In the genomic region with DNA sequence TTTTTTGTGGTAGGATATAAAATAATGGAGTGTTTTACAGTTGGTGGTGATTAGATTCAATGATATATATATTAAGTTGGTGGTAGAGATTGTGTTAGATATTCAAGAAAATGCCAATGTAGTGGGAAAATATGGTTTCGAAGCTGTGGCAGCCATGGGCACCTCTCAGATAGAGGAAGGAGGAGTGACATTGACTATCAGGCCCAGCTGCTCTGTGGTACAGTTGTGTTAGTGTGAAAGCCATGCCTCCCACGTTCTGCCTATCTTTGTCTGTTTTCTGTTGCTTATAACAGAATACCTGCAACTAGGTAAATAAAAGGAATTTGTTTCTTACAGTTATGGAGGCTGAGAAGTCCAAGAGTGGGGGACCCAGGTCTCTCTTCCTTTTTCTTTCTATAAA, we compare ENCODE assay signal across 25 cellular contexts.
DNase-seq lines count a peak whose midpoint lies in the region; ATAC-seq, FAIRE-seq and TF ChIP-seq lines count a peak whose summit lies in the region.
"Had no signal": no experiment of that assay in that cellular context is flagged by ENCODE, and none has a peak within 500 bp of the region (broad histone marks: within the 10 kb centered on the region; RNA-seq: fewer than 3 reads in every experiment).

No MANE protein-coding gene starts in this region.

- DNase-seq in GM12891 (ENCODE audit: insufficient read length, low spot score) (no peak), ascending aorta (ENCODE audit: low spot score in 2 of 2) (no peak), mesothelial cell of epicardium (ENCODE audit: low spot score in 2 of 2, unreplicated experiment in 2 of 2) (no peak), NCI-H1048 (lab: John Stamatoyannopoulos, UW) (no peak), RCC 7860 (ENCODE audit: low spot score) (no peak)
- no peak for DNase-seq in stimulated activated CD4-positive, alpha-beta T cell treated with anti-CD3 and anti-CD28 coated beads, Interleukin-4, amount 100 ng/mL, for 4 hours
- DNase-seq: activated CD4-positive, CD25-positive, alpha-beta regulatory T cell treated with anti-CD3 and anti-CD28 coated beads, Interleukin-2, amount 50 U/mL, for 72 hours; activated CD8-positive, alpha-beta memory T cell treated with anti-CD3 and anti-CD28 coated beads for 24 hours; activated naive CD4-positive, alpha-beta T cell treated with anti-CD3 and anti-CD28 coated beads for 36 hours; activated T-cell treated with anti-CD3 and anti-CD28 coated beads, Interleukin-2, amount 50 U/mL, for 1 hour; left colon; naive thymus-derived CD4-positive, alpha-beta T cell; NCI-H1105 treated with DMSO at 0.1 percent for 48 hours; NCI-H2029 treated with DMSO at 0.1 percent for 48 hours; NCI-H226; NCI-H748 treated with DMSO at 0.1 percent for 48 hours; posterior cingulate gyrus; T-cell had no signal

- no peak overlapping the region for H3K4me3 ChIP-seq in ascending aorta
- H3K4me3 ChIP-seq: cardiac muscle cell, HAP-1, SJSA1 had no signal

- no peak overlapping the region for H3K4me3 Mint-ChIP-seq in mesothelial cell of epicardium
- H3K4me3 Mint-ChIP-seq in stimulated activated naive CD8-positive, alpha-beta T cell treated with anti-CD3 and anti-CD28 coated beads, Interleukin-15, Interleukin-2, amounts not matched to agents 100 ng/mL and 50 ng/mL, for 24 hours = no peak overlapping the region
- H3K4me3 Mint-ChIP-seq: activated naive CD4-positive, alpha-beta T cell treated with anti-CD3 and anti-CD28 coated beads for 36 hours; T-cell had no signal

- H3K27me3 ChIP-seq in ascending aorta = no peaks in the 10 kb centered on the region
- H3K27me3 ChIP-seq: cardiac muscle cell, SJSA1 had no signal

- H3K36me3 Mint-ChIP-seq in mesothelial cell of epicardium = no peaks in the 10 kb centered on the region
- H3K36me3 Mint-ChIP-seq in stimulated activated naive CD8-positive, alpha-beta T cell treated with anti-CD3 and anti-CD28 coated beads, Interleukin-15, Interleukin-2, amounts not matched to agents 100 ng/mL and 50 ng/mL, for 24 hours (ENCODE audit: low read depth) = no peaks in the 10 kb centered on the region

- H3K4me1 ChIP-seq in ascending aorta = peaks cover 18 to 66% of the 10 kb centered on the region in 2 donors

- peaks cover 59% of the 10 kb centered on the region for H3K4me1 Mint-ChIP-seq in mesothelial cell of epicardium
- H3K4me1 Mint-ChIP-seq in stimulated activated naive CD8-positive, alpha-beta T cell treated with anti-CD3 and anti-CD28 coated beads, Interleukin-15, Interleukin-2, amounts not matched to agents 100 ng/mL and 50 ng/mL, for 24 hours (ENCODE audit: low read depth) = peaks cover 21% of the 10 kb centered on the region

- H3K27me3 Mint-ChIP-seq in mesothelial cell of epicardium (ENCODE audit: low read depth) = no peaks in the 10 kb centered on the region
- H3K27me3 Mint-ChIP-seq in stimulated activated naive CD8-positive, alpha-beta T cell treated with anti-CD3 and anti-CD28 coated beads, Interleukin-15, Interleukin-2, amounts not matched to agents 100 ng/mL and 50 ng/mL, for 24 hours = no peaks in the 10 kb centered on the region
- H3K27me3 Mint-ChIP-seq: T-cell had no signal

- intact Hi-C loops in ascending aorta (cut with DNase I) = loop anchor here (10.0 kb wide), 1 partner anchor 1899 kb away; a partner anchor contains a TSS

- peak; percentile 45 for FAIRE-seq in GM12891 (lab: Jason Lieb, UNC)
- no peak for FAIRE-seq in RCC 7860 (lab: Jason Lieb, UNC)
- FAIRE-seq: GM12892 had no signal

- no peak for TF ChIP-seq CTCF in ascending aorta (IDR thresholded peaks at IDR 0.05)
- no peak for TF ChIP-seq CTCF in mesothelial cell of epicardium (IDR thresholded peaks at IDR 0.05; ENCODE audit: unreplicated experiment)

- H3K27ac Mint-ChIP-seq in mesothelial cell of epicardium = peak overlapping the region; percentile 47
- H3K27ac Mint-ChIP-seq in stimulated activated naive CD8-positive, alpha-beta T cell treated with anti-CD3 and anti-CD28 coated beads, Interleukin-15, Interleukin-2, amounts not matched to agents 100 ng/mL and 50 ng/mL, for 24 hours = peak overlapping the region; percentile 1
- H3K27ac Mint-ChIP-seq: activated naive CD4-positive, alpha-beta T cell treated with anti-CD3 and anti-CD28 coated beads for 36 hours; naive thymus-derived CD4-positive, alpha-beta T cell; T-cell had no signal

- ATAC-seq in HG02759 (IDR thresholded peaks at IDR 0.05; ENCODE audit: unreplicated experiment) = no peak
- ATAC-seq: left colon; naive thymus-derived CD4-positive, alpha-beta T cell; T-cell had no signal

- peaks cover 0 to 4% of the 10 kb centered on the region in 2 donors for H3K9me3 ChIP-seq in ascending aorta
- H3K9me3 ChIP-seq: HAP-1 had no signal

- H3K27ac ChIP-seq in ascending aorta = peak overlapping the region; percentile 86 to 94
- H3K27ac ChIP-seq: C4-2B, cardiac muscle cell, SJSA1 had no signal

- TF ChIP-seq POLR2A in GM12891 (IDR thresholded peaks at IDR 0.05; ENCODE audit: low read depth, low read length) = no peak

- H3K9me3 Mint-ChIP-seq in mesothelial cell of epicardium = no peaks in the 10 kb centered on the region
- H3K9me3 Mint-ChIP-seq in stimulated activated naive CD8-positive, alpha-beta T cell treated with anti-CD3 and anti-CD28 coated beads, Interleukin-15, Interleukin-2, amounts not matched to agents 100 ng/mL and 50 ng/mL, for 24 hours = no peaks in the 10 kb centered on the region
- H3K9me3 Mint-ChIP-seq: activated naive CD4-positive, alpha-beta T cell treated with anti-CD3 and anti-CD28 coated beads for 36 hours; naive thymus-derived CD4-positive, alpha-beta T cell; T-cell had no signal

- peaks cover 0 to 10% of the 10 kb centered on the region in 2 donors for H3K36me3 ChIP-seq in ascending aorta
- H3K36me3 ChIP-seq: cardiac muscle cell, HAP-1 had no signal

TF ChIP-seq in GM12891, 5 proteins besides CTCF, POLR2A, EP300 and RAD21:
- TF ChIP-seq POLR2AphosphoS5 (IDR thresholded peaks at IDR 0.05; ENCODE audit: low read depth, low read length) = no peak
